Comparison of ENCODE assay signal across 10 cellular contexts in the genomic region with DNA sequence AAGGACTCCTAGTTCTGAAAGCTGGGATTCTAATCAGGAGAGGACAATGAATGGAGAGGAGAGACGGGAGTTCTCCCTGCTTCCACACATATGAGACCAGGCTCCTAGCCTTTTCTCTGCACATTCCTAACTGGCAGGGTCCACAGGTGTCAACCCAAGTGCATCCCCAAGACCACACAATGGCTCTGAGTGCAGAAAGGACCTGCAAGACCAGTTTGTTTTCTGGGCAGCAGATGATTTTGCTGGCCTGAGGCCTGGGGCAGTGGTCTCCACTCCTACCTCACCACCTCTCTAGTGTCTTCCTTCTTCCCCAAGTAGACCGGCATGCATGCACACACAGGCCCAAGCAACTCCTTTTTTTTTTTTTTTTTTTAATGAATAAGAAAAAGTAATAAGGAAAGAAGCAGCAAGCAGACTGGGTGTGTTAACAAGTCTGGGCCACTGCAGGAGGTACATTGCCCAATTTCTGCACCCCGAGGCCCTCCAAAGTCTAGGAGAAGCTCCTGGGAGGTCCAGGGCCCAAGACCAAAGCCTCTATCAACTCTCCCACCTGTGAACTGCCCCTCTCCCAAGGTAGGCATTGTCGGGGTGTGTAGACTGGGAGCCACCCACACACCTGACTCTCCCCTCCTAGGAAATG. TPM values are rescaled to one million over a fixed set of nuclear protein-coding genes. Genes with fewer than 3 reads are reported as not detected.
DNase-seq lines count a peak whose midpoint lies in the region; ATAC-seq, FAIRE-seq and TF ChIP-seq lines count a peak whose summit lies in the region.
"Had no signal": no experiment of that assay in that cellular context is flagged by ENCODE, and none has a peak within 500 bp of the region (broad histone marks: within the 10 kb centered on the region; RNA-seq: fewer than 3 reads in every experiment).

No MANE protein-coding gene starts in this region.

- H3K9ac ChIP-seq in mucosa of stomach (ENCODE audit: low read length): peak overlapping the region; percentile 80

- peak overlapping the region; percentile 100 for H3K27ac ChIP-seq in 22Rv1

- H3K4me3 ChIP-seq in Jurkat, Clone E6-1 (ENCODE audit: low read length): peak overlapping the region; percentile 87
- peak overlapping the region; percentile 96 for H3K4me3 ChIP-seq in choroid plexus epithelial cell (ENCODE audit: low read depth, low read length)
- peak overlapping the region; percentile 64 for H3K4me3 ChIP-seq in mucosa of stomach (ENCODE audit: low read length)

- no peaks in the 10 kb centered on the region for H3K9me3 ChIP-seq in mucosa of stomach (ENCODE audit: control insufficient read depth, low read length)

- no peak for ATAC-seq in HG03378 (IDR thresholded peaks at IDR 0.05; ENCODE audit: unreplicated experiment)
- ATAC-seq in HG02759 (IDR thresholded peaks at IDR 0.05; ENCODE audit: unreplicated experiment): no peak

- no peak for DNase-seq in Jurkat, Clone E6-1 (ENCODE audit: low read depth, low spot score)
- DNase-seq in choroid plexus epithelial cell (ENCODE audit: low read depth) (no peak), CD1c-positive myeloid dendritic cell (ENCODE audit: extremely low spot score) (no peak), HTR-8/SVneo (ENCODE audit: insufficient read length, low spot score) (no peak)
- DNase-seq: cerebellar nuclear complex, EL had no signal

- TF ChIP-seq CTCF in 22Rv1 (IDR thresholded peaks at IDR 0.05) (no peak), choroid plexus epithelial cell (conservative IDR thresholded peaks at IDR 0.05; ENCODE audit: low read depth, low read length) (no peak)

- H3K4me1 ChIP-seq in mucosa of stomach (ENCODE audit: control insufficient read depth, insufficient read depth, low read length): peaks cover 34% of the 10 kb centered on the region

- no peaks in the 10 kb centered on the region for H3K36me3 ChIP-seq in mucosa of stomach (ENCODE audit: control insufficient read depth, insufficient read depth, low read length)

- FAIRE-seq in HTR-8/SVneo (lab: Jason Lieb, UNC): no peak

- H3K27me3 ChIP-seq in mucosa of stomach (ENCODE audit: control insufficient read depth, insufficient read depth, low read length): no peaks in the 10 kb centered on the region

RNA-seq across cellular contexts. Expression of a gene that starts 1.2 kb away (rescaled TPM):
- 8.1 TPM for polyA plus RNA-seq in Jurkat, Clone E6-1 (2012; ENCODE audit: insufficient read depth, insufficient read length)
